In genomic region chr11:86456075-86456939, GRCh38 we compare ENCODE assay signal across 8 cellular contexts.
DNase-seq lines count a peak whose midpoint lies in the region; ATAC-seq, FAIRE-seq and TF ChIP-seq lines count a peak whose summit lies in the region.

No MANE protein-coding gene starts in this region.

- H3K4me1 ChIP-seq in A673 (ENCODE audit: insufficient read depth, low read length, poor library complexity, severe bottlenecking) (peaks cover 8% of the 10 kb centered on the region), breast epithelium (peaks cover 0 to 10% of the 10 kb centered on the region in 2 donors), kidney (ENCODE audit: control insufficient read depth in 1 of 2, insufficient read depth in 1 of 2, low read depth in 1 of 2, low read length in 2 of 2) (peaks cover 0 to 2% of the 10 kb centered on the region in 2 donors)

- H3K9me3 ChIP-seq in A673 (ENCODE audit: low read depth, low read length, poor library complexity, severe bottlenecking) (no peaks in the 10 kb centered on the region), breast epithelium (no peaks in the 10 kb centered on the region), kidney (ENCODE audit: control insufficient read depth in 1 of 2, low read length in 2 of 2) (no peaks in the 10 kb centered on the region)

- intact Hi-C loops in A673 (cut with micrococcal nuclease; ENCODE audit: unreplicated experiment) (loop anchor here (1.0 to 5.0 kb wide), 6 partner anchors 114 to 836 kb away; no protein-coding TSS in a partner anchor), breast epithelium (cut with DNase I; ENCODE audit: low total_unique reads) (loop anchor here (10.0 kb wide), 1 partner anchor 358 kb away; no protein-coding TSS in a partner anchor), kidney (cut with DNase I) (loop anchor here (5.0 kb wide), 1 partner anchor 361 kb away; no protein-coding TSS in a partner anchor)

- ATAC-seq in GM18508 (IDR thresholded peaks at IDR 0.05; ENCODE audit: insufficient read depth, unreplicated experiment) (peak; percentile 71), HG03039 (IDR thresholded peaks at IDR 0.05; ENCODE audit: unreplicated experiment) (peak; percentile 72)

- peak; percentile 92 for DNase-seq in A673 (ENCODE audit: low spot score)
- peak; percentile 63 for DNase-seq in NCI-H2107 treated with DMSO at 0.1 percent for 48 hours (lab: John Stamatoyannopoulos, UW; ENCODE audit: unreplicated experiment)
- peak; percentile 77 to 86 for DNase-seq in breast epithelium (ENCODE audit: low spot score in 2 of 2)
- peak; percentile 87 for DNase-seq in kidney
- DNase-seq in stimulated activated CD4-positive, alpha-beta T cell treated with anti-CD3 and anti-CD28 coated beads, Interleukin-2, amount 100 ng/mL, for 24 hours = peak; percentile 88 to 89

- no peak for TF ChIP-seq POLR2A in breast epithelium (IDR thresholded peaks at IDR 0.05)

- POLR2A ChIA-PET in A673 (lab: Charles Lee; ENCODE audit: low non-redundant PET) = no interaction called here

- TF ChIP-seq CTCF in A673 (conservative IDR thresholded peaks at IDR 0.05; ENCODE audit: low read depth, low read length) (peak; percentile 97), VCaP (conservative IDR thresholded peaks at IDR 0.05) (peak; percentile 95), breast epithelium (IDR thresholded peaks at IDR 0.05) (peak; percentile 68 to 88 (median 87)), kidney (IDR thresholded peaks at IDR 0.05; ENCODE audit: borderline replicate concordance, extremely low read depth, insufficient read depth) (peak; percentile 90)

- H3K36me3 ChIP-seq in A673 (ENCODE audit: insufficient read depth, low read length, poor library complexity, severe bottlenecking) (no peaks in the 10 kb centered on the region), breast epithelium (no peaks in the 10 kb centered on the region), kidney (ENCODE audit: control insufficient read depth in 1 of 2, insufficient read depth in 2 of 2, low read length in 2 of 2) (no peaks in the 10 kb centered on the region)

- H3K27ac ChIP-seq in A673 (ENCODE audit: low read depth, low read length, poor library complexity, severe bottlenecking) (no peak overlapping the region), VCaP (no peak overlapping the region), breast epithelium (peak overlapping the region in 1 of 2 donors; percentile 85), kidney (ENCODE audit: low read depth in 2 of 2, low read length in 2 of 2) (no peak overlapping the region)

- no peak overlapping the region for H3K4me3 ChIP-seq in A673 (ENCODE audit: low read depth, low read length, poor library complexity, severe bottlenecking)
- no peak overlapping the region for H3K4me3 ChIP-seq in breast epithelium
- no peak overlapping the region for H3K4me3 ChIP-seq in kidney (ENCODE audit: low read length in 2 of 2)

- no peak for FAIRE-seq in kidney (lab: Jason Lieb, UNC)

- BruUV-seq in A673 (replicated peaks; lab: Mats Ljungman, UMichigan) = no TSS peak

- CTCF ChIA-PET in A673 (lab: Charles Lee) = interaction anchor here (0.5 to 2.3 kb wide), 5 partner anchors 17 to 602 kb away, joined by 3 to 10 read pairs (median 4); no protein-coding TSS in a partner anchor

- no peak overlapping the region for H3K9ac ChIP-seq in kidney (ENCODE audit: low read length in 2 of 2)

- H3K27me3 ChIP-seq in A673 (replicated peaks; ENCODE audit: insufficient read depth, low read depth, low read length, poor library complexity) (no peaks in the 10 kb centered on the region), breast epithelium (no peaks in the 10 kb centered on the region)
